ENCODE assay signal across 1 cellular context in the genomic region with DNA sequence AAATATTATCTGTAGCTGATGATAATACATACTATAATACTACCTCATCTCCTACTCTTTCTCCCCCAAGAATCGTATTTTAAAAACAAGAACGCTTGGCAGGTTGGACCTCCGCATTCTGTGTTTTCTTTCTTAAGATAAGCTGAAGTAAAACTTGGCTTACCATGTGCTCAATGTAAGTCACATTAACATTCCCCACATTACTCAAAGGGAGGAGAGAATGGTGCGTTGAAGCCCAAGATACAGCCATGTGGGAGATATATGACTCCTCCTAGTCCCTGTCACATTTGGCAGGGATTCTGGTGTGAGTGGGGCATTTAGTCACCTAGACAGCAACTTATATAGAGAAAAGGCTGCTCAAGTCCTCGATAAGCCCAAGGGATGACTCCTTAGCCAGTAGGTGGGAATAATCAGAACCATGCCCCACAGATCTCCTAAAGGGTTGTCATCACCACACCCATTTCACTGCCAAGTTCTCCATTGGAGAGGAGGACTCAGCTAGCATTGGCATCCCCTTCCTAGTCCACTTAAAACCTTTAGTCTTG.
TF ChIP-seq lines count a peak whose summit lies in the region.

No MANE protein-coding gene starts in this region.

TF ChIP-seq in SK-N-SH treated with all-trans-retinoic acid at 6 μM for 48 hours, 23 proteins besides CTCF, POLR2A, EP300 and RAD21 (continued from another document):
- TF ChIP-seq ARNTL (CRISPR knock-in tag; IDR thresholded peaks at IDR 0.05; ENCODE audit: borderline replicate concordance, low read depth) (no peak), ISL1 (CRISPR knock-in tag; IDR thresholded peaks at IDR 0.05) (no peak), ZNF70 (CRISPR knock-in tag; IDR thresholded peaks at IDR 0.05) (no peak), GLIS3 (CRISPR knock-in tag; IDR thresholded peaks at IDR 0.05) (no peak)
- TF ChIP-seq, protein P1, sequence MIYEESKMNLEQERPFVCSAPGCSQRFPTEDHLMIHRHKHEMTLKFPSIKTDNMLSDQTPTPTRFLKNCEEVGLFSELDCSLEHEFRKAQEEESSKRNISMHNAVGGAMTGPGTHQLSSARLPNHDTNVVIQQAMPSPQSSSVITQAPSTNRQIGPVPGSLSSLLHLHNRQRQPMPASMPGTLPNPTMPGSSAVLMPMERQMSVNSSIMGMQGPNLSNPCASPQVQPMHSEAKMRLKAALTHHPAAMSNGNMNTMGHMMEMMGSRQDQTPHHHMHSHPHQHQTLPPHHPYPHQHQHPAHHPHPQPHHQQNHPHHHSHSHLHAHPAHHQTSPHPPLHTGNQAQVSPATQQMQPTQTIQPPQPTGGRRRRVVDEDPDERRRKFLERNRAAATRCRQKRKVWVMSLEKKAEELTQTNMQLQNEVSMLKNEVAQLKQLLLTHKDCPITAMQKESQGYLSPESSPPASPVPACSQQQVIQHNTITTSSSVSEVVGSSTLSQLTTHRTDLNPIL (CRISPR knock-in tag; IDR thresholded peaks at IDR 0.05; ENCODE audit: low read depth) = no peak
